Comparison of ENCODE assay signal across 2 cellular contexts in the genomic region with DNA sequence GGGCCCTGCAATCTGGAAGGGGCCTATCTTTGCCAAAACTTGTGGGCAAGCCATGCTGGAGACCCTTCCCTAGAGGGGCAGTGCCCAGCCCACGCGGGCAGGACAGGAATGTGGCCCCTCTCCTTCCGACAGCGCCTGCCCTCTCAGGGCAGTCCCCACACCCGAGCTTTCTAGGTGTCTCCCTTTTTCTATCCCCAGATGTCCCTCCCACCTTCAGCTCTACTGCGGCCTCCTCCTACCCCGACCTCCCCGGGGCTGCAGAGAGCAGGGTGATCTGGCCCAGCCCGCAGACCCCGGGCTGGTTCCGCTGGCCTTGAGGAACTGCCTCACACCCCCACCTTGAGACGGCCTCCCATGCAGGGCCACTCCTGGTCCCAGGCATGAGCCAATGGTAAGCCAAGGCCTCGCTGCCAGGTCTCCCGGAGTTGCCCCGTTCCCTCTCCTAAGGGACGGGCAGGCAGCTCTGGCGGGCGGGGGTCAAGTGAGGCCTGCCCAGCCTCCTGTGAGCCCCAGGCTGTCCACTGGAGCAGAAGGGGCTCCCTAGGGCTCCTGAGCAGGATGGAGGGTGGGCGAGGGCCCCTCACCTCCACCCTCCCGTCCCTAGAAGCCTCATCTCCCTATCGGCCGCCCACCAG.
TF ChIP-seq lines count a peak whose summit lies in the region.

No MANE protein-coding gene starts in this region.

TF ChIP-seq in HepG2, 621 proteins besides CTCF, POLR2A, EP300 and RAD21 (continues in another document):
- TF ChIP-seq GPBP1L1 (CRISPR knock-in tag; IDR thresholded peaks at IDR 0.05) (no peak), HMG20B (CRISPR knock-in tag; conservative IDR thresholded peaks at IDR 0.05) (no peak), PAWR (CRISPR knock-in tag; IDR thresholded peaks at IDR 0.05; ENCODE audit: borderline replicate concordance) (no peak), JARID2 (CRISPR knock-in tag; IDR thresholded peaks at IDR 0.05; ENCODE audit: insufficient replicate concordance) (no peak), ZNF160 (CRISPR knock-in tag; IDR thresholded peaks at IDR 0.05) (no peak), CHD2 (IDR thresholded peaks at IDR 0.05; ENCODE audit: low read depth, low read length) (no peak), SCMH1 (CRISPR knock-in tag; IDR thresholded peaks at IDR 0.05; ENCODE audit: borderline replicate concordance) (no peak)
- TF ChIP-seq, protein P1, sequence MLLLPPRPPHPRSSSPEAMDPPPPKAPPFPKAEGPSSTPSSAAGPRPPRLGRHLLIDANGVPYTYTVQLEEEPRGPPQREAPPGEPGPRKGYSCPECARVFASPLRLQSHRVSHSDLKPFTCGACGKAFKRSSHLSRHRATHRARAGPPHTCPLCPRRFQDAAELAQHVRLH (CRISPR knock-in tag; IDR thresholded peaks at IDR 0.05; ENCODE audit: borderline replicate concordance, low read depth) = no peak
- TF ChIP-seq, protein P2, sequence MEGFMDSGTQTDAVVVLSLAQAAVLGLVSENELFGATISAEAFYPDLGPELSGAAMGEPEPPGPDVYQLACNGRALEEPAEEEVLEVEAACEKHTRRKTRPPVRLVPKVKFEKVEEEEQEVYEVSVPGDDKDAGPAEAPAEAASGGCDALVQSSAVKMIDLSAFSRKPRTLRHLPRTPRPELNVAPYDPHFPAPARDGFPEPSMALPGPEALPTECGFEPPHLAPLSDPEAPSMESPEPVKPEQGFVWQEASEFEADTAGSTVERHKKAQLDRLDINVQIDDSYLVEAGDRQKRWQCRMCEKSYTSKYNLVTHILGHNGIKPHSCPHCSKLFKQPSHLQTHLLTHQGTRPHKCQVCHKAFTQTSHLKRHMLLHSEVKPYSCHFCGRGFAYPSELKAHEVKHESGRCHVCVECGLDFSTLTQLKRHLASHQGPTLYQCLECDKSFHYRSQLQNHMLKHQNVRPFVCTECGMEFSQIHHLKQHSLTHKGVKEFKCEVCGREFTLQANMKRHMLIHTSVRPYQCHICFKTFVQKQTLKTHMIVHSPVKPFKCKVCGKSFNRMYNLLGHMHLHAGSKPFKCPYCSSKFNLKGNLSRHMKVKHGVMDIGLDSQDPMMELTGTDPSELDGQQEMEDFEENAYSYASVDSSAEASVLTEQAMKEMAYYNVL (CRISPR knock-in tag; IDR thresholded peaks at IDR 0.05; ENCODE audit: borderline replicate concordance) = no peak
- TF ChIP-seq, protein P3, sequence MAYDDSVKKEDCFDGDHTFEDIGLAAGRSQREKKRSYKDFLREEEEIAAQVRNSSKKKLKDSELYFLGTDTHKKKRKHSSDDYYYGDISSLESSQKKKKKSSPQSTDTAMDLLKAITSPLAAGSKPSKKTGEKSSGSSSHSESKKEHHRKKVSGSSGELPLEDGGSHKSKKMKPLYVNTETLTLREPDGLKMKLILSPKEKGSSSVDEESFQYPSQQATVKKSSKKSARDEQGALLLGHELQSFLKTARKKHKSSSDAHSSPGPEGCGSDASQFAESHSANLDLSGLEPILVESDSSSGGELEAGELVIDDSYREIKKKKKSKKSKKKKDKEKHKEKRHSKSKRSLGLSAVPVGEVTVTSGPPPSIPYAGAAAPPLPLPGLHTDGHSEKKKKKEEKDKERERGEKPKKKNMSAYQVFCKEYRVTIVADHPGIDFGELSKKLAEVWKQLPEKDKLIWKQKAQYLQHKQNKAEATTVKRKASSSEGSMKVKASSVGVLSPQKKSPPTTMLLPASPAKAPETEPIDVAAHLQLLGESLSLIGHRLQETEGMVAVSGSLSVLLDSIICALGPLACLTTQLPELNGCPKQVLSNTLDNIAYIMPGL (CRISPR knock-in tag; IDR thresholded peaks at IDR 0.05; ENCODE audit: borderline replicate concordance in 1 of 2, low read depth in 1 of 2) = no peak
- TF ChIP-seq, protein P4, sequence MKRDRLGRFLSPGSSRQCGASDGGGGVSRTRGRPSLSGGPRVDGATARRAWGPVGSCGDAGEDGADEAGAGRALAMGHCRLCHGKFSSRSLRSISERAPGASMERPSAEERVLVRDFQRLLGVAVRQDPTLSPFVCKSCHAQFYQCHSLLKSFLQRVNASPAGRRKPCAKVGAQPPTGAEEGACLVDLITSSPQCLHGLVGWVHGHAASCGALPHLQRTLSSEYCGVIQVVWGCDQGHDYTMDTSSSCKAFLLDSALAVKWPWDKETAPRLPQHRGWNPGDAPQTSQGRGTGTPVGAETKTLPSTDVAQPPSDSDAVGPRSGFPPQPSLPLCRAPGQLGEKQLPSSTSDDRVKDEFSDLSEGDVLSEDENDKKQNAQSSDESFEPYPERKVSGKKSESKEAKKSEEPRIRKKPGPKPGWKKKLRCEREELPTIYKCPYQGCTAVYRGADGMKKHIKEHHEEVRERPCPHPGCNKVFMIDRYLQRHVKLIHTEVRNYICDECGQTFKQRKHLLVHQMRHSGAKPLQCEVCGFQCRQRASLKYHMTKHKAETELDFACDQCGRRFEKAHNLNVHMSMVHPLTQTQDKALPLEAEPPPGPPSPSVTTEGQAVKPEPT (CRISPR knock-in tag; IDR thresholded peaks at IDR 0.05; ENCODE audit: low read depth) = no peak
- TF ChIP-seq, protein P5, sequence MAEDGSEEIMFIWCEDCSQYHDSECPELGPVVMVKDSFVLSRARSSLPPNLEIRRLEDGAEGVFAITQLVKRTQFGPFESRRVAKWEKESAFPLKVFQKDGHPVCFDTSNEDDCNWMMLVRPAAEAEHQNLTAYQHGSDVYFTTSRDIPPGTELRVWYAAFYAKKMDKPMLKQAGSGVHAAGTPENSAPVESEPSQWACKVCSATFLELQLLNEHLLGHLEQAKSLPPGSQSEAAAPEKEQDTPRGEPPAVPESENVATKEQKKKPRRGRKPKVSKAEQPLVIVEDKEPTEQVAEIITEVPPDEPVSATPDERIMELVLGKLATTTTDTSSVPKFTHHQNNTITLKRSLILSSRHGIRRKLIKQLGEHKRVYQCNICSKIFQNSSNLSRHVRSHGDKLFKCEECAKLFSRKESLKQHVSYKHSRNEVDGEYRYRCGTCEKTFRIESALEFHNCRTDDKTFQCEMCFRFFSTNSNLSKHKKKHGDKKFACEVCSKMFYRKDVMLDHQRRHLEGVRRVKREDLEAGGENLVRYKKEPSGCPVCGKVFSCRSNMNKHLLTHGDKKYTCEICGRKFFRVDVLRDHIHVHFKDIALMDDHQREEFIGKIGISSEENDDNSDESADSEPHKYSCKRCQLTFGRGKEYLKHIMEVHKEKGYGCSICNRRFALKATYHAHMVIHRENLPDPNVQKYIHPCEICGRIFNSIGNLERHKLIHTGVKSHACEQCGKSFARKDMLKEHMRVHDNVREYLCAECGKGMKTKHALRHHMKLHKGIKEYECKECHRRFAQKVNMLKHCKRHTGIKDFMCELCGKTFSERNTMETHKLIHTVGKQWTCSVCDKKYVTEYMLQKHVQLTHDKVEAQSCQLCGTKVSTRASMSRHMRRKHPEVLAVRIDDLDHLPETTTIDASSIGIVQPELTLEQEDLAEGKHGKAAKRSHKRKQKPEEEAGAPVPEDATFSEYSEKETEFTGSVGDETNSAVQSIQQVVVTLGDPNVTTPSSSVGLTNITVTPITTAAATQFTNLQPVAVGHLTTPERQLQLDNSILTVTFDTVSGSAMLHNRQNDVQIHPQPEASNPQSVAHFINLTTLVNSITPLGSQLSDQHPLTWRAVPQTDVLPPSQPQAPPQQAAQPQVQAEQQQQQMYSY (CRISPR knock-in tag; IDR thresholded peaks at IDR 0.05) = no peak

TF ChIP-seq in WTC11, 78 proteins besides CTCF, POLR2A, EP300 and RAD21:
- TF ChIP-seq HMGA2 (CRISPR knock-in tag; IDR thresholded peaks at IDR 0.05) (no peak), SMAD3 (CRISPR knock-in tag; IDR thresholded peaks at IDR 0.05; ENCODE audit: borderline replicate concordance) (no peak), NFATC4 (CRISPR knock-in tag; IDR thresholded peaks at IDR 0.05) (no peak), STAT6 (CRISPR knock-in tag; conservative IDR thresholded peaks at IDR 0.05; ENCODE audit: low read depth) (no peak), ZSCAN18 (CRISPR knock-in tag; IDR thresholded peaks at IDR 0.05) (no peak), ZNF138 (CRISPR knock-in tag; conservative IDR thresholded peaks at IDR 0.05) (no peak)
- TF ChIP-seq, protein P6, sequence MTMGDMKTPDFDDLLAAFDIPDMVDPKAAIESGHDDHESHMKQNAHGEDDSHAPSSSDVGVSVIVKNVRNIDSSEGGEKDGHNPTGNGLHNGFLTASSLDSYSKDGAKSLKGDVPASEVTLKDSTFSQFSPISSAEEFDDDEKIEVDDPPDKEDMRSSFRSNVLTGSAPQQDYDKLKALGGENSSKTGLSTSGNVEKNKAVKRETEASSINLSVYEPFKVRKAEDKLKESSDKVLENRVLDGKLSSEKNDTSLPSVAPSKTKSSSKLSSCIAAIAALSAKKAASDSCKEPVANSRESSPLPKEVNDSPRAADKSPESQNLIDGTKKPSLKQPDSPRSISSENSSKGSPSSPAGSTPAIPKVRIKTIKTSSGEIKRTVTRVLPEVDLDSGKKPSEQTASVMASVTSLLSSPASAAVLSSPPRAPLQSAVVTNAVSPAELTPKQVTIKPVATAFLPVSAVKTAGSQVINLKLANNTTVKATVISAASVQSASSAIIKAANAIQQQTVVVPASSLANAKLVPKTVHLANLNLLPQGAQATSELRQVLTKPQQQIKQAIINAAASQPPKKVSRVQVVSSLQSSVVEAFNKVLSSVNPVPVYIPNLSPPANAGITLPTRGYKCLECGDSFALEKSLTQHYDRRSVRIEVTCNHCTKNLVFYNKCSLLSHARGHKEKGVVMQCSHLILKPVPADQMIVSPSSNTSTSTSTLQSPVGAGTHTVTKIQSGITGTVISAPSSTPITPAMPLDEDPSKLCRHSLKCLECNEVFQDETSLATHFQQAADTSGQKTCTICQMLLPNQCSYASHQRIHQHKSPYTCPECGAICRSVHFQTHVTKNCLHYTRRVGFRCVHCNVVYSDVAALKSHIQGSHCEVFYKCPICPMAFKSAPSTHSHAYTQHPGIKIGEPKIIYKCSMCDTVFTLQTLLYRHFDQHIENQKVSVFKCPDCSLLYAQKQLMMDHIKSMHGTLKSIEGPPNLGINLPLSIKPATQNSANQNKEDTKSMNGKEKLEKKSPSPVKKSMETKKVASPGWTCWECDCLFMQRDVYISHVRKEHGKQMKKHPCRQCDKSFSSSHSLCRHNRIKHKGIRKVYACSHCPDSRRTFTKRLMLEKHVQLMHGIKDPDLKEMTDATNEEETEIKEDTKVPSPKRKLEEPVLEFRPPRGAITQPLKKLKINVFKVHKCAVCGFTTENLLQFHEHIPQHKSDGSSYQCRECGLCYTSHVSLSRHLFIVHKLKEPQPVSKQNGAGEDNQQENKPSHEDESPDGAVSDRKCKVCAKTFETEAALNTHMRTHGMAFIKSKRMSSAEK (CRISPR knock-in tag; IDR thresholded peaks at IDR 0.05; ENCODE audit: borderline replicate concordance) = no peak
- TF ChIP-seq, protein P7, sequence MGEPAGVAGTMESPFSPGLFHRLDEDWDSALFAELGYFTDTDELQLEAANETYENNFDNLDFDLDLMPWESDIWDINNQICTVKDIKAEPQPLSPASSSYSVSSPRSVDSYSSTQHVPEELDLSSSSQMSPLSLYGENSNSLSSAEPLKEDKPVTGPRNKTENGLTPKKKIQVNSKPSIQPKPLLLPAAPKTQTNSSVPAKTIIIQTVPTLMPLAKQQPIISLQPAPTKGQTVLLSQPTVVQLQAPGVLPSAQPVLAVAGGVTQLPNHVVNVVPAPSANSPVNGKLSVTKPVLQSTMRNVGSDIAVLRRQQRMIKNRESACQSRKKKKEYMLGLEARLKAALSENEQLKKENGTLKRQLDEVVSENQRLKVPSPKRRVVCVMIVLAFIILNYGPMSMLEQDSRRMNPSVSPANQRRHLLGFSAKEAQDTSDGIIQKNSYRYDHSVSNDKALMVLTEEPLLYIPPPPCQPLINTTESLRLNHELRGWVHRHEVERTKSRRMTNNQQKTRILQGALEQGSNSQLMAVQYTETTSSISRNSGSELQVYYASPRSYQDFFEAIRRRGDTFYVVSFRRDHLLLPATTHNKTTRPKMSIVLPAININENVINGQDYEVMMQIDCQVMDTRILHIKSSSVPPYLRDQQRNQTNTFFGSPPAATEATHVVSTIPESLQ (CRISPR knock-in tag; IDR thresholded peaks at IDR 0.05) = no peak
